1 cellular context compared by ENCODE assay signal in genomic region chr9:91395106-91395552, GRCh38.
TF ChIP-seq lines count a peak whose summit lies in the region.

No MANE protein-coding gene starts in this region.

TF ChIP-seq in HepG2, 621 proteins besides CTCF, POLR2A, EP300 and RAD21 (continued from another document):
- TF ChIP-seq HNF1B (CRISPR knock-in tag; IDR thresholded peaks at IDR 0.05) (peak; percentile 69), KAT2B (IDR thresholded peaks at IDR 0.05; ENCODE audit: borderline replicate concordance, low read depth, low read length) (no peak), FUBP1 (CRISPR knock-in tag; IDR thresholded peaks at IDR 0.05; ENCODE audit: borderline replicate concordance) (no peak), ZNF777 (CRISPR knock-in tag; IDR thresholded peaks at IDR 0.05) (no peak), ZBTB3 (CRISPR knock-in tag; IDR thresholded peaks at IDR 0.05; ENCODE audit: borderline replicate concordance, low read depth) (no peak), GMEB1 (CRISPR knock-in tag; IDR thresholded peaks at IDR 0.05; ENCODE audit: borderline replicate concordance) (no peak), HNRNPUL1 (IDR thresholded peaks at IDR 0.05; ENCODE audit: low read depth, low read length) (no peak), ZNF564 (CRISPR knock-in tag; IDR thresholded peaks at IDR 0.05) (no peak), FOXJ3 (CRISPR knock-in tag; IDR thresholded peaks at IDR 0.05; ENCODE audit: borderline replicate concordance) (peak; percentile 82; the same call in 1 of the 2 replicates), AFF4 (CRISPR knock-in tag; IDR thresholded peaks at IDR 0.05) (no peak), ETS1 (CRISPR knock-in tag; IDR thresholded peaks at IDR 0.05) (no peak), CCAR2 (optimal IDR thresholded peaks at IDR 0.05; ENCODE audit: low read depth, low read length) (no peak), ZFX (CRISPR knock-in tag; IDR thresholded peaks at IDR 0.05; ENCODE audit: low read depth) (no peak), ZBTB40 (IDR thresholded peaks at IDR 0.05) (no peak), ZBTB40 (CRISPR knock-in tag; IDR thresholded peaks at IDR 0.05) (no peak), NR2F2 (IDR thresholded peaks at IDR 0.05; ENCODE audit: borderline replicate concordance, low read depth) (peak; percentile 82; the same call in 1 of the 2 replicates), JDP2 (CRISPR knock-in tag; IDR thresholded peaks at IDR 0.05; ENCODE audit: borderline replicate concordance) (no peak), KLF11 (CRISPR knock-in tag; IDR thresholded peaks at IDR 0.05) (no peak), RBAK (CRISPR knock-in tag; IDR thresholded peaks at IDR 0.05) (no peak)
- TF ChIP-seq, protein P1, sequence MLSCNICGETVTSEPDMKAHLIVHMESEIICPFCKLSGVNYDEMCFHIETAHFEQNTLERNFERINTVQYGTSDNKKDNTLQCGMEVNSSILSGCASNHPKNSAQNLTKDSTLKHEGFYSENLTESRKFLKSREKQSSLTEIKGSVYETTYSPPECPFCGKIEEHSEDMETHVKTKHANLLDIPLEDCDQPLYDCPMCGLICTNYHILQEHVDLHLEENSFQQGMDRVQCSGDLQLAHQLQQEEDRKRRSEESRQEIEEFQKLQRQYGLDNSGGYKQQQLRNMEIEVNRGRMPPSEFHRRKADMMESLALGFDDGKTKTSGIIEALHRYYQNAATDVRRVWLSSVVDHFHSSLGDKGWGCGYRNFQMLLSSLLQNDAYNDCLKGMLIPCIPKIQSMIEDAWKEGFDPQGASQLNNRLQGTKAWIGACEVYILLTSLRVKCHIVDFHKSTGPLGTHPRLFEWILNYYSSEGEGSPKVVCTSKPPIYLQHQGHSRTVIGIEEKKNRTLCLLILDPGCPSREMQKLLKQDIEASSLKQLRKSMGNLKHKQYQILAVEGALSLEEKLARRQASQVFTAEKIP (CRISPR knock-in tag; IDR thresholded peaks at IDR 0.05; ENCODE audit: borderline replicate concordance): no peak
